In the genomic region with DNA sequence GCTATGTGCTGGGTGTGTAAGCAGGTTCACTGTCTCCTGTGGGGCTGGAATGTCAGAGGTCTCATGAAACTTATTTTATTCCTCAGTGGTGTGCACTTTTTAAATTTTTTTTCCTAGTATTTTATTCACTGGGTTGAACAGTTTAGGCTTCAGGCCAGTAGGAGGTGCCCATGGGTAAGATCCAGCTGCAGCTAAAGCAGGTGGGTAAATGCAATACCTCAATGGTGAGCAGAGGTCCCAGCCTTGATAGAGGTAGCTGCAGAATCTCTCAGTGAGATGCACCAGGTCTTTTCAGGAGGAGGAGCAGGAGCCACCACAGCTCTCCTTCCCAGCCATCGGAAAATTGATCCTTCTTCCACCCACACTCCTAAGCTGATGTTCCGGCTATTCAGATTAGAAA, we compare ENCODE assay signal across 9 cellular contexts. TPM values are rescaled to one million over a fixed set of nuclear protein-coding genes. Genes with fewer than 3 reads are reported as not detected.
DNase-seq lines count a peak whose midpoint lies in the region; ATAC-seq and TF ChIP-seq lines count a peak whose summit lies in the region.
"Had no signal": no experiment of that assay in that cellular context is flagged by ENCODE, and none has a peak within 500 bp of the region (broad histone marks: within the 10 kb centered on the region; RNA-seq: fewer than 3 reads in every experiment).

No MANE protein-coding gene starts in this region.

- H2BK15ac ChIP-seq in mesendoderm (replicated peaks; ENCODE audit: low read depth): no peak overlapping the region

- no peaks in the 10 kb centered on the region for H3K9me3 ChIP-seq in HAP-1

- H3K4me2 ChIP-seq in mesendoderm (ENCODE audit: low read length): no peak overlapping the region

- H3K9ac ChIP-seq in mesendoderm (ENCODE audit: low read length): no peak overlapping the region

- no peak overlapping the region for H3K27ac ChIP-seq in mesendoderm (ENCODE audit: low read depth, low read length)

- H3K79me1 ChIP-seq in mesendoderm (ENCODE audit: low read length): no peaks in the 10 kb centered on the region

- H3K27me3 ChIP-seq in mesendoderm (ENCODE audit: insufficient read depth, low read length, poor library complexity) (no peaks in the 10 kb centered on the region), HAP-1 (ENCODE audit: low read depth) (no peaks in the 10 kb centered on the region)

- no peak overlapping the region for H3K27ac Mint-ChIP-seq in activated CD4-positive, alpha-beta memory T cell treated with anti-CD3 and anti-CD28 coated beads, Interleukin-2, amount 10 ng/mL, durations not matched to agents 7 days and 5 days

- no peak overlapping the region for H3K4me3 Mint-ChIP-seq in activated CD4-positive, alpha-beta memory T cell treated with anti-CD3 and anti-CD28 coated beads, Interleukin-2, amount 10 ng/mL, durations not matched to agents 7 days and 5 days

- no peak overlapping the region for H2BK5ac ChIP-seq in mesendoderm (ENCODE audit: low read length)

- H3K23ac ChIP-seq in mesendoderm (ENCODE audit: low read length): no peak overlapping the region

- no peaks in the 10 kb centered on the region for H3K9me3 Mint-ChIP-seq in activated CD4-positive, alpha-beta memory T cell treated with anti-CD3 and anti-CD28 coated beads, Interleukin-2, amount 10 ng/mL, durations not matched to agents 7 days and 5 days

- POLR2A ChIA-PET in activated CD4-positive, alpha-beta memory T cell treated with anti-CD3 and anti-CD28 coated beads, Interleukin-2, amount 10 ng/mL, durations not matched to agents 7 days and 5 days (lab: Charles Lee): interaction anchor here (1.0 to 1.4 kb wide), 2 partner anchors 182 to 215 kb away, joined by 3 read pairs; no protein-coding TSS in a partner anchor

- H3K56ac ChIP-seq in mesendoderm (ENCODE audit: low read length): no peak overlapping the region

- TF ChIP-seq CTCF in GM12864 (IDR thresholded peaks at IDR 0.05; ENCODE audit: low read depth, low read length, missing control alignments): peak; percentile 64

- H3K4ac ChIP-seq in mesendoderm (ENCODE audit: low read depth, low read length): no peak overlapping the region

- H3K36me3 Mint-ChIP-seq in activated CD4-positive, alpha-beta memory T cell treated with anti-CD3 and anti-CD28 coated beads, Interleukin-2, amount 10 ng/mL, durations not matched to agents 7 days and 5 days (ENCODE audit: low read depth): no peaks in the 10 kb centered on the region

- H3K4me3 ChIP-seq in GM12864 (ENCODE audit: low read depth, low read length) (no peak overlapping the region), mesendoderm (ENCODE audit: low read length) (no peak overlapping the region), HAP-1 (no peak overlapping the region)

- H3K27me3 Mint-ChIP-seq in activated CD4-positive, alpha-beta memory T cell treated with anti-CD3 and anti-CD28 coated beads, Interleukin-2, amount 10 ng/mL, durations not matched to agents 7 days and 5 days: peaks cover 2% of the 10 kb centered on the region

- H3K4me1 ChIP-seq in mesendoderm (ENCODE audit: control insufficient read depth, low read depth, low read length): no peaks in the 10 kb centered on the region
- no peaks in the 10 kb centered on the region for H3K4me1 ChIP-seq in HAP-1

- H2BK120ac ChIP-seq in mesendoderm (ENCODE audit: low read depth, low read length): no peak overlapping the region

- H2AK5ac ChIP-seq in mesendoderm (ENCODE audit: low read length): no peak overlapping the region

- WGBS in mesendoderm (ENCODE audit: extremely low coverage, insufficient coverage, low lambda C conversion rate): no CpG with 5 or more reads among the region's 2 CpGs

- no peak for DNase-seq in GM12864 (ENCODE audit: low read depth)
- DNase-seq in activated CD4-positive, alpha-beta memory T cell treated with anti-CD3 and anti-CD28 coated beads, Interleukin-2, amount 10 ng/mL, durations not matched to agents 7 days and 5 days: peak; percentile 46
- DNase-seq in mesendoderm: peak; percentile 60
- no peak for DNase-seq in kidney glomerular epithelial cell (lab: John Stamatoyannopoulos, UW)
- DNase-seq in HAP-1 (ENCODE audit: low spot score in 2 of 2): no peak
- no peak for DNase-seq in head of caudate nucleus
- DNase-seq in cardiac septum (ENCODE audit: low spot score): no peak

- CTCF ChIA-PET in activated CD4-positive, alpha-beta memory T cell treated with anti-CD3 and anti-CD28 coated beads, Interleukin-2, amount 10 ng/mL, durations not matched to agents 7 days and 5 days (lab: Charles Lee): interaction anchor here (0.9 to 2.6 kb wide), 7 partner anchors 26 to 360 kb away, joined by 3 to 19 read pairs (median 3); partner anchors contain the start of gene AIM2

- H3K36me3 ChIP-seq in mesendoderm (ENCODE audit: control insufficient read depth, insufficient read depth, low read length) (no peaks in the 10 kb centered on the region), HAP-1 (replicated peaks) (no peaks in the 10 kb centered on the region)

- H3K4me1 Mint-ChIP-seq in activated CD4-positive, alpha-beta memory T cell treated with anti-CD3 and anti-CD28 coated beads, Interleukin-2, amount 10 ng/mL, durations not matched to agents 7 days and 5 days: no peaks in the 10 kb centered on the region

- H4K5ac ChIP-seq in mesendoderm (ENCODE audit: low read length): no peak overlapping the region

- H3K79me2 ChIP-seq in mesendoderm (ENCODE audit: control insufficient read depth, insufficient read depth, low read length): no peaks in the 10 kb centered on the region

- peak; percentile 57 for ATAC-seq in HG02981 (IDR thresholded peaks at IDR 0.05; ENCODE audit: unreplicated experiment)
- ATAC-seq: sciatic nerve had no signal

- intact Hi-C loops in head of caudate nucleus (cut with DNase I) (no loop called here), cardiac septum (cut with DNase I) (no loop called here)

- no peak overlapping the region for H3K18ac ChIP-seq in mesendoderm (ENCODE audit: low read length)

- in situ Hi-C loops in HAP-1 (cut with MboI; ENCODE audit: low sequenced_read_pairs): no loop called here

- H4K8ac ChIP-seq in mesendoderm (ENCODE audit: low read depth, low read length): no peak overlapping the region

RNA-seq across cellular contexts. Expression of gene OR6N2, which starts 12.6 kb away (rescaled TPM):
- total RNA-seq in activated CD4-positive, alpha-beta memory T cell treated with anti-CD3 and anti-CD28 coated beads, Interleukin-2, amount 10 ng/mL, durations not matched to agents 7 days and 5 days: not detected
- polyA plus RNA-seq in mesendoderm (2013, experiment 1 of 2): not detected
- not detected for polyA plus RNA-seq in mesendoderm (2013, experiment 2 of 2)
- not detected for total RNA-seq in cardiac septum
- total RNA-seq: sciatic nerve had no signal

RNA-seq across cellular contexts. Expression of gene OR6N1, which starts 21.6 kb away (rescaled TPM):
- total RNA-seq in activated CD4-positive, alpha-beta memory T cell treated with anti-CD3 and anti-CD28 coated beads, Interleukin-2, amount 10 ng/mL, durations not matched to agents 7 days and 5 days: not detected
- polyA plus RNA-seq in mesendoderm (2013, experiment 1 of 2): not detected
- not detected for polyA plus RNA-seq in mesendoderm (2013, experiment 2 of 2)
- not detected for total RNA-seq in cardiac septum
- total RNA-seq: sciatic nerve had no signal

RNA-seq across cellular contexts. Expression of gene MNDA, which starts 37.5 kb away (rescaled TPM):
- not detected for total RNA-seq in activated CD4-positive, alpha-beta memory T cell treated with anti-CD3 and anti-CD28 coated beads, Interleukin-2, amount 10 ng/mL, durations not matched to agents 7 days and 5 days
- not detected for polyA plus RNA-seq in mesendoderm (2013, experiment 1 of 2)
- polyA plus RNA-seq in mesendoderm (2013, experiment 2 of 2): not detected
- 6.9 TPM for total RNA-seq in cardiac septum

RNA-seq across cellular contexts. Expression of gene OR6K6, which starts 39.1 kb away (rescaled TPM):
- not detected for total RNA-seq in activated CD4-positive, alpha-beta memory T cell treated with anti-CD3 and anti-CD28 coated beads, Interleukin-2, amount 10 ng/mL, durations not matched to agents 7 days and 5 days
- not detected for polyA plus RNA-seq in mesendoderm (2013, experiment 1 of 2)
- polyA plus RNA-seq in mesendoderm (2013, experiment 2 of 2): not detected
- not detected for total RNA-seq in cardiac septum
- total RNA-seq: sciatic nerve had no signal

Comparison
In these comparisons a context has a peak if more than half of its experiments do, and no peak if none do; other contexts are left out.
1. DNase-seq: peak in activated CD4-positive, alpha-beta memory T cell treated with anti-CD3 and anti-CD28 coated beads, Interleukin-2, amount 10 ng/mL, durations not matched to agents 7 days and 5 days (single experiment) and mesendoderm (single experiment); none in GM12864 (single experiment), kidney glomerular epithelial cell (single experiment), HAP-1 (0 of 2), head of caudate nucleus (0 of 42) and cardiac septum (single experiment).